ENCODE assay signal across 11 cellular contexts in genomic region chr15:101240364-101240763, GRCh38. TPM values are rescaled to one million over a fixed set of nuclear protein-coding genes. Genes with fewer than 3 reads are reported as not detected.
DNase-seq lines count a peak whose midpoint lies in the region; ATAC-seq and TF ChIP-seq lines count a peak whose summit lies in the region.
"Had no signal": no experiment of that assay in that cellular context is flagged by ENCODE, and none has a peak within 500 bp of the region (broad histone marks: within the 10 kb centered on the region; RNA-seq: fewer than 3 reads in every experiment).

No MANE protein-coding gene starts in this region.

- H3K27me3 ChIP-seq in lower lobe of right lung (ENCODE audit: low read depth) (no peaks in the 10 kb centered on the region), PC-3 (ENCODE audit: low read length) (no peaks in the 10 kb centered on the region)

- no peak for ATAC-seq in effector memory CD8-positive, alpha-beta T cell (replicated peaks)
- ATAC-seq in lower lobe of right lung (peak; percentile 30 to 53), HG03432 (IDR thresholded peaks at IDR 0.05; ENCODE audit: unreplicated experiment) (no peak), PC-3 (no peak)

- POLR2A ChIA-PET in HEK293 (lab: Yijun Ruan, JAX) (interaction anchor here (0.8 to 1.0 kb wide), 2 partner anchors 8 to 12 kb away, joined by 3 to 4 read pairs; partner anchors contain the start of gene CHSY1), PC-3 (lab: Charles Lee; ENCODE audit: unreplicated experiment) (no interaction called here)

- H3K36me3 ChIP-seq in HEK293 (ENCODE audit: control insufficient read depth in 2 of 2, insufficient read depth in 1 of 2, low read length in 2 of 2) = peaks cover 0 to 10% of the 10 kb centered on the region in 2 experiments; a peak in 1 of 3 replicates
- no peaks in the 10 kb centered on the region for H3K36me3 ChIP-seq in lower lobe of right lung
- no peaks in the 10 kb centered on the region; the same call in 1 of the 2 replicates for H3K36me3 ChIP-seq in PC-3 (ENCODE audit: low read depth, low read length)

- peaks cover 46 to 65% of the 10 kb centered on the region in 2 donors for H3K4me1 Mint-ChIP-seq in effector memory CD8-positive, alpha-beta T cell (ENCODE audit: low read depth in 2 of 2)

- H3K27ac Mint-ChIP-seq in effector memory CD8-positive, alpha-beta T cell = peak overlapping the region; percentile 89 to 94

- H3K27me3 Mint-ChIP-seq in effector memory CD8-positive, alpha-beta T cell = no peaks in the 10 kb centered on the region

- H3K36me3 Mint-ChIP-seq in effector memory CD8-positive, alpha-beta T cell (ENCODE audit: insufficient read depth) = peaks cover 18% of the 10 kb centered on the region

- H4K20me1 ChIP-seq in PC-3 (ENCODE audit: low read length) = peaks cover 19% of the 10 kb centered on the region

- H3K27ac ChIP-seq in HEK293 (ENCODE audit: extremely low read depth, low read depth, low read length) = no peak overlapping the region
- H3K27ac ChIP-seq in lower lobe of right lung = no peak overlapping the region
- no peak overlapping the region for H3K27ac ChIP-seq in PC-3 (ENCODE audit: low read length)

- H3K4me2 ChIP-seq in PC-3 (ENCODE audit: low read length) = no peak overlapping the region

- no peaks in the 10 kb centered on the region for H3K9me3 Mint-ChIP-seq in effector memory CD8-positive, alpha-beta T cell

- BruUV-seq in PC-3 (replicated peaks; lab: Mats Ljungman, UMichigan) = no TSS peak

- H3K9me3 ChIP-seq in HEK293 (ENCODE audit: control insufficient read depth, insufficient read depth, low read depth, low read length) (no peaks in the 10 kb centered on the region), lower lobe of right lung (no peaks in the 10 kb centered on the region), PC-3 (ENCODE audit: low read length) (no peaks in the 10 kb centered on the region)

- DNase-seq in AG09309 (ENCODE audit: low read depth) = peak; percentile 48
- no peak for DNase-seq in effector memory CD8-positive, alpha-beta T cell
- no peak for DNase-seq in lower lobe of right lung
- no peak for DNase-seq in posterior vena cava (ENCODE audit: low spot score)
- DNase-seq in PC-3 = no peak
- no peak for DNase-seq in HK-2 (ENCODE audit: unreplicated experiment)
- DNase-seq: cerebellar nuclear complex; Karpas-422; stimulated activated CD4-positive, alpha-beta T cell treated with anti-CD3 and anti-CD28 coated beads, Interleukin-4, amount 100 ng/mL, for 1 hour had no signal

- H3K4me3 ChIP-seq in AG09309 (ENCODE audit: control insufficient read depth, low read depth, low read length) (no peak overlapping the region), HEK293 (ENCODE audit: low read depth, low read length) (no peak overlapping the region), lower lobe of right lung (no peak overlapping the region), PC-3 (ENCODE audit: low read length) (no peak overlapping the region)

- H3K9ac ChIP-seq in PC-3 (ENCODE audit: low read length) = no peak overlapping the region

- H3K79me2 ChIP-seq in PC-3 (ENCODE audit: low read length) = peaks cover 95% of the 10 kb centered on the region

- no peaks in the 10 kb centered on the region for H3F3A ChIP-seq in PC-3 (ENCODE audit: low read length, unreplicated experiment)

- H3K9me2 ChIP-seq in PC-3 (replicated peaks; ENCODE audit: low read length) = no peaks in the 10 kb centered on the region

- CTCF ChIA-PET in HEK293 (lab: Yijun Ruan, JAX) (interaction anchor here (0.5 to 3.0 kb wide), 3 partner anchors 17 to 536 kb away, joined by 3 to 13 read pairs (median 9); no protein-coding TSS in a partner anchor), PC-3 (lab: Charles Lee) (no interaction called here)

- no peak for TF ChIP-seq CTCF in AG09309 (IDR thresholded peaks at IDR 0.05; ENCODE audit: control insufficient read depth, insufficient read depth, low read depth, low read length, missing control alignments)
- no peak for TF ChIP-seq CTCF in HEK293 (tag by site-specific recombination; IDR thresholded peaks at IDR 0.05)
- TF ChIP-seq CTCF in lower lobe of right lung (IDR thresholded peaks at IDR 0.05) = no peak
- TF ChIP-seq CTCF in PC-3 (conservative IDR thresholded peaks at IDR 0.05; ENCODE audit: low read depth, low read length) = no peak

- no peak overlapping the region for H2AFZ ChIP-seq in PC-3 (ENCODE audit: low read length)

- intact Hi-C loops in lower lobe of right lung (cut with DNase I) = no loop called here
- intact Hi-C loops in posterior vena cava (cut with DNase I) = loop anchor here in 1 of 2 donors (10.0 kb wide), 1 partner anchor 66 kb away; no protein-coding TSS in a partner anchor
- intact Hi-C loops in PC-3 (cut with micrococcal nuclease) = no loop called here

- peak overlapping the region; percentile 57 to 76 for H3K4me3 Mint-ChIP-seq in effector memory CD8-positive, alpha-beta T cell

- peaks cover 22% of the 10 kb centered on the region; the same call in 1 of the 2 replicates for H3K4me1 ChIP-seq in HEK293 (ENCODE audit: control insufficient read depth, insufficient read depth, low read length)
- H3K4me1 ChIP-seq in lower lobe of right lung = peaks cover 80% of the 10 kb centered on the region
- H3K4me1 ChIP-seq in PC-3 (ENCODE audit: insufficient read depth, low read length) = no peaks in the 10 kb centered on the region; the same call in 1 of the 2 replicates

TF ChIP-seq in HEK293, 187 proteins besides CTCF, POLR2A, EP300 and RAD21:
- TF ChIP-seq ZNF423 (tag by site-specific recombination; IDR thresholded peaks at IDR 0.05) = no peak
- no peak for TF ChIP-seq BCL6B (tag by site-specific recombination; IDR thresholded peaks at IDR 0.05)
- TF ChIP-seq SCRT2 (tag by site-specific recombination; IDR thresholded peaks at IDR 0.05) = peak; percentile 44; the same call in 1 of the 2 replicates
- TF ChIP-seq HOXD13 (CRISPR knock-in tag; IDR thresholded peaks at IDR 0.05; ENCODE audit: borderline replicate concordance) = no peak
- TF ChIP-seq ZBTB6 (tag by site-specific recombination; IDR thresholded peaks at IDR 0.05) = no peak
- peak; percentile 48; the same call in 1 of the 2 replicates for TF ChIP-seq PRDM1 (tag by site-specific recombination; IDR thresholded peaks at IDR 0.05)
- TF ChIP-seq ZNF214 (tag by site-specific recombination; IDR thresholded peaks at IDR 0.05; ENCODE audit: borderline replicate concordance) = no peak
- no peak for TF ChIP-seq ZNF610 (tag by site-specific recombination; IDR thresholded peaks at IDR 0.05; ENCODE audit: borderline replicate concordance)

RNA-seq across cellular contexts. Expression of gene CHSY1, which starts 11.5 kb away (rescaled TPM):
- total RNA-seq in lower lobe of right lung (25.6 TPM), posterior vena cava (10 to 100 TPM; 48.6 to 57.3 TPM), PC-3 (2014; rRNA removed) (13.8 and 19.5 TPM in 2 replicates)

RNA-seq across cellular contexts. Expression of gene SELENOS, which starts 36.9 kb away (rescaled TPM):
- total RNA-seq in lower lobe of right lung = 64.5 TPM
- 10 to 100 TPM; 67.4 to 76.7 TPM for total RNA-seq in posterior vena cava
- total RNA-seq in PC-3 (2014; rRNA removed) = 40.1 and 47.0 TPM in 2 replicates

RNA-seq across cellular contexts. Expression of gene SNRPA1, which starts 54.7 kb away (rescaled TPM):
- total RNA-seq in lower lobe of right lung (35.4 TPM), posterior vena cava (10 to 100 TPM; 33.6 to 38.2 TPM), PC-3 (2014; rRNA removed) (66.1 and 68.2 TPM in 2 replicates)

Comparison
In these comparisons a context has a peak if more than half of its experiments do, and no peak if none do; other contexts are left out.
1. ATAC-seq: peak in lower lobe of right lung (2 of 2); none in effector memory CD8-positive, alpha-beta T cell (single experiment), HG03432 (single experiment) and PC-3 (single experiment).